In the genomic region with DNA sequence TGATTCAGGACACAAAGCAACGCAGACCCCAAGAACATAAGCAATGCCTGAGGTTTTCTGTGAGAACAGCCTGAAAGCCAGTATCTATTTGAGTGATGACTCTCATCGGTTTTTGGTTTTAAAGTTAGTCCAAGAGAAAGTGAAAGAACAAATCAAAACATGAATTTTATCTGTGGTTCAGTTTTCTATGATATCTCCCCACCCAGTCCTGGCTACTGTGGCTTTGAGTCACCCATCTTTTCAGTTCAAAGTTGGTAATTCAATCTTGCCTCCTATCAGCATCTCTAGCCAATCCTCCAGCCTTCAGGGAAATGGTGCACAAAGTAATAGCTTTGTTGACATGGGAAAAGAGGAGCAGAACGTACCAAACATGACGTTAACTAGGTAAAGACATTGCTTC, we compare ENCODE assay signal across 14 cellular contexts. TPM values are rescaled to one million over a fixed set of nuclear protein-coding genes. Genes with fewer than 3 reads are reported as not detected.
DNase-seq lines count a peak whose midpoint lies in the region; ATAC-seq, FAIRE-seq and TF ChIP-seq lines count a peak whose summit lies in the region.
"Had no signal": no experiment of that assay in that cellular context is flagged by ENCODE, and none has a peak within 500 bp of the region (broad histone marks: within the 10 kb centered on the region; RNA-seq: fewer than 3 reads in every experiment).

No MANE protein-coding gene starts in this region.

- no peak for TF ChIP-seq RAD21 in GM12878 (IDR thresholded peaks at IDR 0.05; ENCODE audit: insufficient read depth, low read depth, low read length)

- SMC1A ChIA-PET in GM12878 (lab: Charles Lee; ENCODE audit: uncharacterized antibody, unreplicated experiment), result interaction anchor here (1.5 kb wide), 1 partner anchor 64 kb away, joined by 3 read pairs; no protein-coding TSS in a partner anchor

- ATAC-seq in GM18520 (IDR thresholded peaks at IDR 0.05; ENCODE audit: unreplicated experiment) (peak; percentile 79), GM19468 (IDR thresholded peaks at IDR 0.05; ENCODE audit: extremely low read depth, unreplicated experiment) (peak; percentile 60), HG03064 (IDR thresholded peaks at IDR 0.05; ENCODE audit: low read depth, unreplicated experiment) (peak; percentile 75), GM12878 (peak; percentile 84), HG03045 (IDR thresholded peaks at IDR 0.05; ENCODE audit: unreplicated experiment) (no peak)
- ATAC-seq: body of pancreas, K562 had no signal

- H4K20me1 ChIP-seq in GM12878 (ENCODE audit: control insufficient read depth, insufficient read depth), result no peaks in the 10 kb centered on the region

- BruUV-seq in GM12878 (replicated peaks; lab: Mats Ljungman, UMichigan), result no TSS peak

- TF ChIP-seq POLR2A in GM12878 (IDR thresholded peaks at IDR 0.05; ENCODE audit: low read depth, low read length), result no peak

- H3K4me2 ChIP-seq in GM12878 (ENCODE audit: control insufficient read depth, insufficient read depth), result peak overlapping the region; percentile 38

- WGBS in GM12878 (ENCODE audit: insufficient coverage, insufficient replicate concordance, low lambda C conversion rate, missing lambda C conversion rate), result 0% methylated on average over 4 of the region's 4 CpGs

- intact Hi-C loops in GM12878 (cut with micrococcal nuclease; ENCODE audit: unreplicated experiment), result no loop called here

- no peak overlapping the region for H3K9ac ChIP-seq in GM12878 (ENCODE audit: control insufficient read depth, insufficient read depth, low read length)

- CTCF ChIA-PET in GM12878 (lab: Yijun Ruan, JAX) (interaction anchor here (1.0 to 1.9 kb wide), 2 partner anchors 9 kb away, joined by 3 to 4 read pairs; no protein-coding TSS in a partner anchor), RWPE1 (lab: Yijun Ruan, JAX) (interaction anchor here (1.6 kb wide), 1 partner anchor 239 kb away, joined by 4 read pairs; no protein-coding TSS in a partner anchor)

- no peaks in the 10 kb centered on the region; the same call in 2 of the 3 replicates for H3K9me3 ChIP-seq in GM12878 (replicated peaks; ENCODE audit: control insufficient read depth, insufficient read depth, low read length)
- H3K9me3 ChIP-seq: body of pancreas, Caco-2 had no signal

- FAIRE-seq in GM12878 (lab: Jason Lieb, UNC), result peak; percentile 23
- FAIRE-seq: K562 had no signal

- TF ChIP-seq EP300 in GM12878 (IDR thresholded peaks at IDR 0.05; ENCODE audit: borderline replicate concordance in 1 of 2, control insufficient read depth in 1 of 2, low read depth in 2 of 2, low read length in 2 of 2), result no peak

- H3K4me3 ChIP-seq in GM12878, result no peak overlapping the region
- H3K4me3 ChIP-seq: body of pancreas, K562 had no signal

- POLR2A ChIA-PET in GM12878 (lab: Charles Lee) (no interaction called here), RWPE1 (lab: Yijun Ruan, JAX; ENCODE audit: low non-redundant PET) (no interaction called here)

- RAD21 ChIA-PET in GM12878 (lab: Charles Lee; ENCODE audit: unreplicated experiment), result interaction anchor here (1.5 kb wide), 1 partner anchor 9 kb away, joined by 5 read pairs; no protein-coding TSS in a partner anchor

- TF ChIP-seq CTCF in GM12878 (IDR thresholded peaks at IDR 0.05 in 2 of 3, conservative IDR thresholded peaks at IDR 0.05 in 1 of 3; ENCODE audit: control insufficient read depth in 2 of 3, extremely low read depth in 1 of 3, insufficient read depth in 1 of 3, low read depth in 3 of 3, low read length in 3 of 3) (no peak), GM10266 (IDR thresholded peaks at IDR 0.05; ENCODE audit: control insufficient read depth, insufficient read depth, low read depth, missing control alignments) (no peak), RWPE1 (conservative IDR thresholded peaks at IDR 0.05; ENCODE audit: low read depth) (no peak)

- no peaks in the 10 kb centered on the region for H3K27me3 ChIP-seq in GM12878 (replicated peaks in 1 of 2; ENCODE audit: control insufficient read depth in 2 of 2, insufficient read depth in 2 of 2, low read length in 1 of 2)
- H3K27me3 ChIP-seq: body of pancreas had no signal

- no peaks in the 10 kb centered on the region for H3K36me3 ChIP-seq in GM12878 (ENCODE audit: control insufficient read depth in 2 of 2, insufficient read depth in 2 of 2, low read length in 1 of 2)

- H3K27ac ChIP-seq in GM12878 (ENCODE audit: control insufficient read depth, insufficient read depth), result no peak overlapping the region
- H3K27ac ChIP-seq in RWPE1, result no peak overlapping the region
- H3K27ac ChIP-seq: body of pancreas had no signal

- DNase-seq in GM12878 (ENCODE audit: low read depth, low spot score), result peak; percentile 46
- DNase-seq in GM10266 (ENCODE audit: extremely low spot score), result no peak
- DNase-seq in NCI-H226, result no peak
- no peak for DNase-seq in RWPE1 (ENCODE audit: low spot score)
- DNase-seq: activated CD8-positive, alpha-beta memory T cell treated with anti-CD3 and anti-CD28 coated beads, Interleukin-2, amount 50 U/mL, for 48 hours; body of pancreas; Caco-2; stimulated activated naive CD4-positive, alpha-beta T cell had no signal

- H3K79me2 ChIP-seq in GM12878 (ENCODE audit: control insufficient read depth, insufficient read depth, low read length), result no peaks in the 10 kb centered on the region

- H3K4me1 ChIP-seq in GM12878 (ENCODE audit: control insufficient read depth, insufficient read depth, low read length), result peaks cover 7% of the 10 kb centered on the region; the same call in 1 of the 2 replicates
- H3K4me1 ChIP-seq: body of pancreas, Caco-2 had no signal

- in situ Hi-C loops in GM12878 (cut with MboI), result no loop called here

- H2AFZ ChIP-seq in GM12878 (ENCODE audit: control insufficient read depth, low read depth, low read length), result no peak overlapping the region

TF ChIP-seq in GM12878, 131 proteins besides CTCF, POLR2A, EP300 and RAD21:
- TF ChIP-seq TBL1XR1 (IDR thresholded peaks at IDR 0.05; ENCODE audit: low read depth, low read length), result no peak
- no peak for TF ChIP-seq NBN (IDR thresholded peaks at IDR 0.05)
- TF ChIP-seq HDAC2 (IDR thresholded peaks at IDR 0.05), result no peak

RNA-seq across cellular contexts. Expression of a gene that starts 40.5 kb away (rescaled TPM):
- not detected in 2 replicates for total RNA-seq in GM12878 (2013; cell fraction: nucleolus; rRNA removed)
- total RNA-seq in GM12878 (2014; rRNA removed), result not detected in 2 replicates
- total RNA-seq in GM12878 (2014; rRNA removed; fragmentation: Illumina TruSeq; extraction: Trizol), result not detected in 2 replicates
- total RNA-seq in GM12878 (2021), result not detected in 2 replicates
- polyA plus RNA-seq in GM12878 (2011; ENCODE audit: low read depth), result not detected
- polyA plus RNA-seq in GM12878 (2011; rRNA removed), result not detected in 2 replicates
- polyA plus RNA-seq in GM12878 (2011; cell fraction: cytosol; rRNA removed), result not detected in 2 replicates
- not detected in 2 replicates for polyA plus RNA-seq in GM12878 (2011; cell fraction: nucleus; rRNA removed)
- polyA plus RNA-seq in GM12878 (2012), result not detected in 2 replicates
- polyA plus RNA-seq in GM12878 (2014; fragmentation: Illumina TruSeq; extraction: Trizol), result not detected in 2 replicates
- not detected for polyA plus RNA-seq in GM12878 (2014; fragmentation: Nextera tagmentation; extraction: Ambion mirVana)
- polyA plus RNA-seq in GM12878 (2014; rRNA removed), result not detected in 2 replicates
- not detected for polyA plus RNA-seq in GM12878 (2016; fragmentation: Nextera tagmentation; extraction: Ambion mirVana)
- not detected in 2 replicates for polyA minus RNA-seq in GM12878 (2011; rRNA and poly(A)+ RNA removed)
- not detected in 2 replicates for polyA minus RNA-seq in GM12878 (2011; cell fraction: cytosol; rRNA and poly(A)+ RNA removed)
- polyA minus RNA-seq in GM12878 (2011; cell fraction: nucleus; rRNA and poly(A)+ RNA removed), result not detected in 2 replicates
- total RNA-seq: body of pancreas, Caco-2, K562, omental fat pad had no signal
- polyA plus RNA-seq: K562 had no signal
